ENCODE assay signal across 12 cellular contexts in genomic region chr17:32588982-32589381, GRCh38.
A peak's percentile ranks its signal among the peaks of the same experiment; 100 is the strongest.
DNase-seq lines count a peak whose midpoint lies in the region; ATAC-seq, FAIRE-seq and TF ChIP-seq lines count a peak whose summit lies in the region.
"Had no signal": no experiment of that assay in that cellular context is flagged by ENCODE, and none has a peak within 500 bp of the region (broad histone marks: within the 10 kb centered on the region; RNA-seq: fewer than 3 reads in every experiment).

No MANE protein-coding gene starts in this region.

- no peak overlapping the region for H3K18ac ChIP-seq in H1 (ENCODE audit: extremely low read depth, low read length)

- no peak overlapping the region for H2BK15ac ChIP-seq in H1 (ENCODE audit: low read length)

- peak; percentile 54 to 67 for TF ChIP-seq RAD21 in H1 (IDR thresholded peaks at IDR 0.05 in 1 of 2, conservative IDR thresholded peaks at IDR 0.05 in 1 of 2; ENCODE audit: low read depth in 2 of 2, low read length in 2 of 2)

- no peak overlapping the region for H3K4me3 Mint-ChIP-seq in activated CD8-positive, alpha-beta T cell treated with anti-CD3 and anti-CD28 coated beads for 36 hours
- H3K4me3 Mint-ChIP-seq in activated CD8-positive, alpha-beta T cell treated with anti-CD3 and anti-CD28 coated beads, Interleukin-2, amount 10 ng/mL, durations not matched to agents 7 days and 5 days: no peak overlapping the region
- no peak overlapping the region for H3K4me3 Mint-ChIP-seq in activated naive CD8-positive, alpha-beta T cell treated with anti-CD3 and anti-CD28 coated beads for 36 hours

- no peak overlapping the region for H2BK5ac ChIP-seq in H1 (ENCODE audit: low read depth, low read length)

- H3K36me3 Mint-ChIP-seq in activated CD8-positive, alpha-beta T cell treated with anti-CD3 and anti-CD28 coated beads for 36 hours (ENCODE audit: low read depth): no peaks in the 10 kb centered on the region
- H3K36me3 Mint-ChIP-seq in activated CD8-positive, alpha-beta T cell treated with anti-CD3 and anti-CD28 coated beads, Interleukin-2, amount 10 ng/mL, durations not matched to agents 7 days and 5 days (ENCODE audit: low read depth): no peaks in the 10 kb centered on the region
- no peaks in the 10 kb centered on the region for H3K36me3 Mint-ChIP-seq in activated naive CD8-positive, alpha-beta T cell treated with anti-CD3 and anti-CD28 coated beads for 36 hours

- H3F3A ChIP-seq in smooth muscle cell (ENCODE audit: low read depth): no peaks in the 10 kb centered on the region

- no peak for DNase-seq in activated CD8-positive, alpha-beta T cell treated with anti-CD3 and anti-CD28 coated beads for 36 hours
- no peak for DNase-seq in activated CD8-positive, alpha-beta T cell treated with anti-CD3 and anti-CD28 coated beads, Interleukin-2, amount 10 ng/mL, durations not matched to agents 7 days and 5 days
- DNase-seq in LNCaP clone FGC (ENCODE audit: low read depth): no peak
- no peak for DNase-seq in H1 (ENCODE audit: low read depth in 1 of 2, low spot score in 2 of 2)
- no peak for DNase-seq in smooth muscle cell (lab: John Stamatoyannopoulos, UW; ENCODE audit: unreplicated experiment)
- no peak for DNase-seq in activated naive CD8-positive, alpha-beta T cell treated with anti-CD3 and anti-CD28 coated beads for 36 hours
- DNase-seq in hypothalamus (lab: John Stamatoyannopoulos, UW): no peak
- DNase-seq in KG1 (lab: John Stamatoyannopoulos, UW): no peak
- DNase-seq: activated naive CD4-positive, alpha-beta T cell treated with anti-CD3 and anti-CD28 coated beads, Interleukin-2, amount 50 U/mL, for 16 hours; cortex of kidney; substantia nigra had no signal

- no peak overlapping the region for H3K56ac ChIP-seq in H1 (replicated peaks; ENCODE audit: insufficient read length, low read depth, low read length)

- H3K79me2 ChIP-seq in H1 (ENCODE audit: control insufficient read depth in 1 of 2, insufficient read depth in 2 of 2, low read length in 2 of 2) (no peaks in the 10 kb centered on the region), smooth muscle cell (ENCODE audit: low read depth) (no peaks in the 10 kb centered on the region)

- intact Hi-C loops in activated CD8-positive, alpha-beta T cell treated with anti-CD3 and anti-CD28 coated beads for 36 hours (cut with micrococcal nuclease): no loop called here

- H3K27ac Mint-ChIP-seq in activated CD8-positive, alpha-beta T cell treated with anti-CD3 and anti-CD28 coated beads for 36 hours: no peak overlapping the region
- H3K27ac Mint-ChIP-seq in activated CD8-positive, alpha-beta T cell treated with anti-CD3 and anti-CD28 coated beads, Interleukin-2, amount 10 ng/mL, durations not matched to agents 7 days and 5 days: no peak overlapping the region
- H3K27ac Mint-ChIP-seq in activated naive CD8-positive, alpha-beta T cell treated with anti-CD3 and anti-CD28 coated beads for 36 hours: no peak overlapping the region

- 83% methylated on average over 6 of the region's 6 CpGs; no CpG with 5 or more reads in 1 of the 2 experiments for WGBS in H1 (ENCODE audit: extremely low coverage in 1 of 2, insufficient coverage in 1 of 2, insufficient read length in 1 of 2, insufficient replicate concordance in 2 of 2, low coverage in 1 of 2, low lambda C conversion rate in 2 of 2, missing lambda C conversion rate in 1 of 2), 2 experiments
- 74% methylated on average over 6 of the region's 6 CpGs for WGBS in smooth muscle cell (ENCODE audit: low lambda C conversion rate)

- H3K4me2 ChIP-seq in H1 (ENCODE audit: insufficient read depth in 1 of 2, low read depth in 2 of 2, low read length in 2 of 2) (no peak overlapping the region), smooth muscle cell (no peak overlapping the region)

- H3K14ac ChIP-seq in H1 (ENCODE audit: insufficient read length): no peak overlapping the region

- H2AK5ac ChIP-seq in H1 (ENCODE audit: low read depth, low read length): no peak overlapping the region

- no peak overlapping the region for H3K9ac ChIP-seq in H1 (replicated peaks in 1 of 4; ENCODE audit: extremely low read depth in 1 of 4, low read depth in 3 of 4, low read length in 3 of 4)
- no peak overlapping the region for H3K9ac ChIP-seq in smooth muscle cell (ENCODE audit: low read depth)

- peak; percentile 14 for TF ChIP-seq CTCF in activated CD8-positive, alpha-beta T cell treated with anti-CD3 and anti-CD28 coated beads for 36 hours (IDR thresholded peaks at IDR 0.05)
- peak; percentile 41; the same call in 1 of the 2 replicates for TF ChIP-seq CTCF in LNCaP clone FGC (IDR thresholded peaks at IDR 0.05; ENCODE audit: control insufficient read depth, extremely low read depth, insufficient read depth)
- TF ChIP-seq CTCF in H1 (IDR thresholded peaks at IDR 0.05; ENCODE audit: control extremely low read depth in 1 of 3, insufficient read depth in 1 of 3, low read depth in 1 of 3, low read length in 3 of 3): peak; percentile 61 to 81 (median 79)
- peak; percentile 20 for TF ChIP-seq CTCF in smooth muscle cell (IDR thresholded peaks at IDR 0.05; ENCODE audit: borderline replicate concordance, insufficient read depth, poor library complexity, severe bottlenecking)

- no peak overlapping the region for H4K5ac ChIP-seq in H1 (ENCODE audit: insufficient read length, low read depth, low read length)

- no peak overlapping the region for H2BK20ac ChIP-seq in H1 (ENCODE audit: low read length)

- H2AFZ ChIP-seq in H1 (ENCODE audit: low read length) (no peak overlapping the region), smooth muscle cell (ENCODE audit: low read depth) (no peak overlapping the region)

- H3K27me3 Mint-ChIP-seq in activated CD8-positive, alpha-beta T cell treated with anti-CD3 and anti-CD28 coated beads for 36 hours: no peaks in the 10 kb centered on the region
- peaks cover 3% of the 10 kb centered on the region for H3K27me3 Mint-ChIP-seq in activated CD8-positive, alpha-beta T cell treated with anti-CD3 and anti-CD28 coated beads, Interleukin-2, amount 10 ng/mL, durations not matched to agents 7 days and 5 days (ENCODE audit: low read depth)
- no peaks in the 10 kb centered on the region for H3K27me3 Mint-ChIP-seq in activated naive CD8-positive, alpha-beta T cell treated with anti-CD3 and anti-CD28 coated beads for 36 hours

- CTCF ChIA-PET in activated CD8-positive, alpha-beta T cell treated with anti-CD3 and anti-CD28 coated beads for 36 hours (lab: Charles Lee): interaction anchor here (1.0 to 1.5 kb wide), 5 partner anchors 12 to 127 kb away, joined by 3 to 4 read pairs (median 3); no protein-coding TSS in a partner anchor
- CTCF ChIA-PET in activated CD8-positive, alpha-beta T cell treated with anti-CD3 and anti-CD28 coated beads, Interleukin-2, amount 10 ng/mL, durations not matched to agents 7 days and 5 days (lab: Charles Lee): interaction anchor here (0.9 to 1.4 kb wide), 3 partner anchors 16 to 127 kb away, joined by 3 to 4 read pairs (median 3); no protein-coding TSS in a partner anchor
- CTCF ChIA-PET in H1 (lab: Charles Lee; ENCODE audit: partially characterized antibody): interaction anchor here (0.8 to 3.1 kb wide), 14 partner anchors 9 to 174 kb away, joined by 3 to 20 read pairs (median 4); no protein-coding TSS in a partner anchor

- no peak overlapping the region for H4K8ac ChIP-seq in H1 (ENCODE audit: extremely low read depth, insufficient read depth, low read length)

- TF ChIP-seq EP300 in H1 (IDR thresholded peaks at IDR 0.05; ENCODE audit: borderline replicate concordance in 1 of 2, low read depth in 2 of 2, low read length in 2 of 2): no peak

- ATAC-seq in activated CD8-positive, alpha-beta T cell treated with anti-CD3 and anti-CD28 coated beads for 36 hours: no peak
- no peak for ATAC-seq in activated CD8-positive, alpha-beta T cell treated with anti-CD3 and anti-CD28 coated beads, Interleukin-2, amount 10 ng/mL, durations not matched to agents 7 days and 5 days

- H4K91ac ChIP-seq in H1 (replicated peaks; ENCODE audit: insufficient read length, low read length): no peak overlapping the region

- H3K27me3 ChIP-seq in H1 (replicated peaks in 1 of 4; ENCODE audit: control insufficient read depth in 3 of 4, extremely low read depth in 1 of 4, insufficient read depth in 3 of 4, low read length in 3 of 4) (no peaks in the 10 kb centered on the region), smooth muscle cell (ENCODE audit: low read depth) (no peaks in the 10 kb centered on the region)

- H3K4me1 ChIP-seq in H1 (replicated peaks in 1 of 4; ENCODE audit: control insufficient read depth in 3 of 4, insufficient read depth in 4 of 4, low read length in 3 of 4) (no peaks in the 10 kb centered on the region), smooth muscle cell (ENCODE audit: low read depth) (no peaks in the 10 kb centered on the region)

- POLR2A ChIA-PET in activated CD8-positive, alpha-beta T cell treated with anti-CD3 and anti-CD28 coated beads for 36 hours (lab: Charles Lee): no interaction called here
- POLR2A ChIA-PET in activated CD8-positive, alpha-beta T cell treated with anti-CD3 and anti-CD28 coated beads, Interleukin-2, amount 10 ng/mL, durations not matched to agents 7 days and 5 days (lab: Charles Lee): interaction anchor here (0.6 kb wide), 1 partner anchor 100 kb away, joined by 3 read pairs; no protein-coding TSS in a partner anchor
- POLR2A ChIA-PET in H1 (lab: Charles Lee; ENCODE audit: partially characterized antibody): no interaction called here

- H3K4ac ChIP-seq in H1 (replicated peaks; ENCODE audit: insufficient read length, low read depth, low read length): no peak overlapping the region

- H3K36me3 ChIP-seq in H1 (ENCODE audit: control insufficient read depth in 2 of 4, insufficient read depth in 4 of 4, low read length in 3 of 4) (no peaks in the 10 kb centered on the region), smooth muscle cell (ENCODE audit: low read depth) (no peaks in the 10 kb centered on the region)

- no peaks in the 10 kb centered on the region for H3K4me1 Mint-ChIP-seq in activated CD8-positive, alpha-beta T cell treated with anti-CD3 and anti-CD28 coated beads for 36 hours (ENCODE audit: low read depth)
- H3K4me1 Mint-ChIP-seq in activated CD8-positive, alpha-beta T cell treated with anti-CD3 and anti-CD28 coated beads, Interleukin-2, amount 10 ng/mL, durations not matched to agents 7 days and 5 days (ENCODE audit: low read depth): no peaks in the 10 kb centered on the region
- peaks cover 11% of the 10 kb centered on the region for H3K4me1 Mint-ChIP-seq in activated naive CD8-positive, alpha-beta T cell treated with anti-CD3 and anti-CD28 coated beads for 36 hours

- H2BK12ac ChIP-seq in H1 (ENCODE audit: low read depth, low read length): no peak overlapping the region

- H3K23me2 ChIP-seq in H1 (ENCODE audit: low read depth, low read length): no peaks in the 10 kb centered on the region

- H3K4me3 ChIP-seq in LNCaP clone FGC (ENCODE audit: low read depth, low read length): no peak overlapping the region
- H3K4me3 ChIP-seq in H1 (ENCODE audit: extremely low read depth in 1 of 4, insufficient read depth in 2 of 4, low read depth in 3 of 4, low read length in 4 of 4): no peak overlapping the region
- no peak overlapping the region for H3K4me3 ChIP-seq in smooth muscle cell
- H3K4me3 ChIP-seq: lung had no signal

- no peak overlapping the region for H2BK120ac ChIP-seq in H1 (replicated peaks; ENCODE audit: low read depth, low read length)

- H4K20me1 ChIP-seq in H1 (replicated peaks in 1 of 2; ENCODE audit: control insufficient read depth in 1 of 2, insufficient read depth in 2 of 2, low read length in 2 of 2) (no peaks in the 10 kb centered on the region), smooth muscle cell (ENCODE audit: low read depth) (no peaks in the 10 kb centered on the region)

- H3K9me3 ChIP-seq in H1 (ENCODE audit: insufficient read depth in 2 of 2, low read depth in 1 of 2, low read length in 1 of 2) (no peaks in the 10 kb centered on the region), smooth muscle cell (replicated peaks; ENCODE audit: low read depth) (no peaks in the 10 kb centered on the region)

- FAIRE-seq in H1 (lab: Jason Lieb, UNC): peak; percentile 91

- no peak overlapping the region for H3K27ac ChIP-seq in H1 (ENCODE audit: low read depth, low read length)
- no peak overlapping the region for H3K27ac ChIP-seq in smooth muscle cell (ENCODE audit: low read depth)

- TF ChIP-seq POLR2A in H1 (IDR thresholded peaks at IDR 0.05; ENCODE audit: control extremely low read depth in 1 of 2, low read depth in 2 of 2, low read length in 2 of 2): no peak

- no peaks in the 10 kb centered on the region for H3K9me3 Mint-ChIP-seq in activated CD8-positive, alpha-beta T cell treated with anti-CD3 and anti-CD28 coated beads for 36 hours
- no peaks in the 10 kb centered on the region for H3K9me3 Mint-ChIP-seq in activated CD8-positive, alpha-beta T cell treated with anti-CD3 and anti-CD28 coated beads, Interleukin-2, amount 10 ng/mL, durations not matched to agents 7 days and 5 days (ENCODE audit: insufficient read depth)
- no peaks in the 10 kb centered on the region for H3K9me3 Mint-ChIP-seq in activated naive CD8-positive, alpha-beta T cell treated with anti-CD3 and anti-CD28 coated beads for 36 hours

- no peak overlapping the region for H3K23ac ChIP-seq in H1 (ENCODE audit: insufficient read length)

- no peaks in the 10 kb centered on the region for H3K79me1 ChIP-seq in H1 (ENCODE audit: low read depth, low read length)

Comparison
In these comparisons a context has a peak if more than half of its experiments do, and no peak if none do; other contexts are left out.
1. CTCF ChIP-seq: peak in every context shown above with its lines; median percentile 79 in H1; 41 in LNCaP clone FGC; 20 in smooth muscle cell; 14 in activated CD8-positive, alpha-beta T cell treated with anti-CD3 and anti-CD28 coated beads for 36 hours.